ENCODE assay signal across 29 cellular contexts in genomic region chr12:19498099-19498498, GRCh38. TPM values are rescaled to one million over a fixed set of nuclear protein-coding genes. Genes with fewer than 3 reads are reported as not detected.
DNase-seq lines count a peak whose midpoint lies in the region; ATAC-seq and TF ChIP-seq lines count a peak whose summit lies in the region.
"Had no signal": no experiment of that assay in that cellular context is flagged by ENCODE, and none has a peak within 500 bp of the region (broad histone marks: within the 10 kb centered on the region; RNA-seq: fewer than 3 reads in every experiment).

No MANE protein-coding gene starts in this region.

- POLR2A ChIA-PET in activated CD8-positive, alpha-beta T cell treated with anti-CD3 and anti-CD28 coated beads for 36 hours (lab: Charles Lee), result no interaction called here
- POLR2A ChIA-PET in activated CD8-positive, alpha-beta T cell treated with anti-CD3 and anti-CD28 coated beads, Interleukin-2, amount 10 ng/mL, durations not matched to agents 7 days and 5 days (lab: Charles Lee), result no interaction called here

- TF ChIP-seq POLR2A in adrenal gland (IDR thresholded peaks at IDR 0.05), result no peak

- no peaks in the 10 kb centered on the region for H3K9me3 Mint-ChIP-seq in activated CD8-positive, alpha-beta T cell treated with anti-CD3 and anti-CD28 coated beads for 36 hours
- H3K9me3 Mint-ChIP-seq in activated CD8-positive, alpha-beta T cell treated with anti-CD3 and anti-CD28 coated beads, Interleukin-2, amount 10 ng/mL, durations not matched to agents 7 days and 5 days (ENCODE audit: insufficient read depth), result no peaks in the 10 kb centered on the region
- no peaks in the 10 kb centered on the region for H3K9me3 Mint-ChIP-seq in central memory CD8-positive, alpha-beta T cell
- no peaks in the 10 kb centered on the region for H3K9me3 Mint-ChIP-seq in nephron
- H3K9me3 Mint-ChIP-seq: activated CD4-positive, alpha-beta memory T cell treated with anti-CD3 and anti-CD28 coated beads, Interleukin-2, amount 10 ng/mL, durations not matched to agents 7 days and 5 days; activated naive CD4-positive, alpha-beta T cell treated with anti-CD3 and anti-CD28 coated beads, Interleukin-2, amount 10 ng/mL, durations not matched to agents 7 days and 5 days; memory B cell had no signal

- H3K27ac Mint-ChIP-seq in activated CD8-positive, alpha-beta T cell treated with anti-CD3 and anti-CD28 coated beads for 36 hours, result peak overlapping the region; percentile 76
- no peak overlapping the region for H3K27ac Mint-ChIP-seq in activated CD8-positive, alpha-beta T cell treated with anti-CD3 and anti-CD28 coated beads, Interleukin-2, amount 10 ng/mL, durations not matched to agents 7 days and 5 days
- peak overlapping the region; percentile 82 for H3K27ac Mint-ChIP-seq in central memory CD8-positive, alpha-beta T cell (ENCODE audit: low read depth)
- peak overlapping the region in 2 of 3 experiments; percentile 19 to 36 for H3K27ac Mint-ChIP-seq in nephron
- H3K27ac Mint-ChIP-seq: activated CD4-positive, alpha-beta memory T cell treated with anti-CD3 and anti-CD28 coated beads, Interleukin-2, amount 10 ng/mL, durations not matched to agents 7 days and 5 days; activated naive CD4-positive, alpha-beta T cell treated with anti-CD3 and anti-CD28 coated beads, Interleukin-2, amount 10 ng/mL, durations not matched to agents 7 days and 5 days; memory B cell had no signal

- H3K4me1 Mint-ChIP-seq in activated CD8-positive, alpha-beta T cell treated with anti-CD3 and anti-CD28 coated beads for 36 hours (ENCODE audit: low read depth), result peaks cover 26% of the 10 kb centered on the region
- H3K4me1 Mint-ChIP-seq in activated CD8-positive, alpha-beta T cell treated with anti-CD3 and anti-CD28 coated beads, Interleukin-2, amount 10 ng/mL, durations not matched to agents 7 days and 5 days (ENCODE audit: low read depth), result peaks cover 14% of the 10 kb centered on the region
- H3K4me1 Mint-ChIP-seq in central memory CD8-positive, alpha-beta T cell, result peaks cover 25% of the 10 kb centered on the region
- H3K4me1 Mint-ChIP-seq in nephron, result peaks cover 13% of the 10 kb centered on the region

- peaks cover 45% of the 10 kb centered on the region for H3K36me3 Mint-ChIP-seq in activated CD8-positive, alpha-beta T cell treated with anti-CD3 and anti-CD28 coated beads for 36 hours (ENCODE audit: low read depth)
- peaks cover 55% of the 10 kb centered on the region for H3K36me3 Mint-ChIP-seq in activated CD8-positive, alpha-beta T cell treated with anti-CD3 and anti-CD28 coated beads, Interleukin-2, amount 10 ng/mL, durations not matched to agents 7 days and 5 days (ENCODE audit: low read depth)
- H3K36me3 Mint-ChIP-seq in central memory CD8-positive, alpha-beta T cell (ENCODE audit: insufficient read depth), result peaks cover 57% of the 10 kb centered on the region
- peaks cover 65% of the 10 kb centered on the region for H3K36me3 Mint-ChIP-seq in nephron (ENCODE audit: low read depth)

- intact Hi-C loops in activated CD8-positive, alpha-beta T cell treated with anti-CD3 and anti-CD28 coated beads for 36 hours (cut with micrococcal nuclease), result no loop called here
- intact Hi-C loops in adrenal gland (cut with DNase I), result no loop called here

- H3K27me3 ChIP-seq in adrenal gland, result no peaks in the 10 kb centered on the region
- H3K27me3 ChIP-seq: dorsolateral prefrontal cortex, pancreas, right atrium auricular region, vagina had no signal

- TF ChIP-seq CTCF in activated CD8-positive, alpha-beta T cell treated with anti-CD3 and anti-CD28 coated beads for 36 hours (IDR thresholded peaks at IDR 0.05), result no peak
- no peak for TF ChIP-seq CTCF in nephron (IDR thresholded peaks at IDR 0.05; ENCODE audit: unreplicated experiment in 3 of 3)
- no peak for TF ChIP-seq CTCF in adrenal gland (IDR thresholded peaks at IDR 0.05)

- CTCF ChIA-PET in activated CD8-positive, alpha-beta T cell treated with anti-CD3 and anti-CD28 coated beads for 36 hours (lab: Charles Lee), result interaction anchor here (1.3 to 1.4 kb wide), 2 partner anchors 10 to 29 kb away, joined by 3 to 5 read pairs; no protein-coding TSS in a partner anchor
- CTCF ChIA-PET in activated CD8-positive, alpha-beta T cell treated with anti-CD3 and anti-CD28 coated beads, Interleukin-2, amount 10 ng/mL, durations not matched to agents 7 days and 5 days (lab: Charles Lee), result interaction anchor here (1.6 kb wide), 1 partner anchor 11 kb away, joined by 5 read pairs; no protein-coding TSS in a partner anchor

- no peaks in the 10 kb centered on the region for H3K9me3 ChIP-seq in adrenal gland (replicated peaks in 1 of 3)
- H3K9me3 ChIP-seq: A549, pancreas, right atrium auricular region, thoracic aorta, vagina had no signal

- H3K4me1 ChIP-seq in adrenal gland (replicated peaks in 1 of 2), result peaks cover 0 to 8% of the 10 kb centered on the region in 2 donors
- H3K4me1 ChIP-seq: A549, right atrium auricular region had no signal

- no peak overlapping the region for H3K27ac ChIP-seq in adrenal gland
- H3K27ac ChIP-seq: A549, epithelial cell of prostate, HL-60, pancreas, right atrium auricular region, SK-N-MC, thoracic aorta, vagina had no signal

- no peaks in the 10 kb centered on the region for H3K27me3 Mint-ChIP-seq in activated CD8-positive, alpha-beta T cell treated with anti-CD3 and anti-CD28 coated beads for 36 hours
- H3K27me3 Mint-ChIP-seq in activated CD8-positive, alpha-beta T cell treated with anti-CD3 and anti-CD28 coated beads, Interleukin-2, amount 10 ng/mL, durations not matched to agents 7 days and 5 days (ENCODE audit: low read depth), result no peaks in the 10 kb centered on the region
- H3K27me3 Mint-ChIP-seq in central memory CD8-positive, alpha-beta T cell, result no peaks in the 10 kb centered on the region
- no peaks in the 10 kb centered on the region for H3K27me3 Mint-ChIP-seq in nephron (ENCODE audit: low read depth)
- H3K27me3 Mint-ChIP-seq: activated CD4-positive, alpha-beta memory T cell treated with anti-CD3 and anti-CD28 coated beads, Interleukin-2, amount 10 ng/mL, durations not matched to agents 7 days and 5 days; activated naive CD4-positive, alpha-beta T cell treated with anti-CD3 and anti-CD28 coated beads, Interleukin-2, amount 10 ng/mL, durations not matched to agents 7 days and 5 days; memory B cell had no signal

- 30 to 40% (median 33%) methylated on average over 2 of the region's 2 CpGs for WGBS in adrenal gland, 4 donors

- H3K4me3 ChIP-seq in adrenal gland, result no peak overlapping the region
- H3K4me3 ChIP-seq: A549, dorsolateral prefrontal cortex, pancreas, right atrium auricular region, SK-N-MC, thoracic aorta, vagina had no signal

- H3K36me3 ChIP-seq in adrenal gland (replicated peaks in 1 of 2), result peaks cover 0 to 31% of the 10 kb centered on the region in 2 donors
- H3K36me3 ChIP-seq: thoracic aorta had no signal

- DNase-seq in activated CD8-positive, alpha-beta T cell treated with anti-CD3 and anti-CD28 coated beads for 36 hours, result no peak
- no peak for DNase-seq in activated CD8-positive, alpha-beta T cell treated with anti-CD3 and anti-CD28 coated beads, Interleukin-2, amount 10 ng/mL, durations not matched to agents 7 days and 5 days
- peak; percentile 29 for DNase-seq in NCI-H2227 treated with DMSO at 0.1 percent for 48 hours (lab: John Stamatoyannopoulos, UW)
- no peak for DNase-seq in central memory CD8-positive, alpha-beta T cell (ENCODE audit: low spot score in 2 of 2)
- no peak for DNase-seq in nucleus accumbens (lab: John Stamatoyannopoulos, UW)
- no peak for DNase-seq in adrenal gland
- DNase-seq: activated CD4-positive, alpha-beta memory T cell treated with anti-CD3 and anti-CD28 coated beads, Interleukin-2, amount 10 ng/mL, durations not matched to agents 7 days and 5 days; activated naive CD4-positive, alpha-beta T cell treated with anti-CD3 and anti-CD28 coated beads, Interleukin-2, amount 10 ng/mL, durations not matched to agents 7 days and 5 days; activated T-cell treated with anti-CD3 and anti-CD28 coated beads, Interleukin-2, amount 50 U/mL, for 48 hours; DMS79 treated with DMSO at 0.1 percent for 48 hours; dorsolateral prefrontal cortex; H7; Kasumi-1; MV-4-11; NCI-H1694; NCI-H2171; NCI-H526 treated with DMSO at 0.1 percent for 48 hours; pancreas; T1000 had no signal

- peak overlapping the region; percentile 27 for H3K4me3 Mint-ChIP-seq in activated CD8-positive, alpha-beta T cell treated with anti-CD3 and anti-CD28 coated beads for 36 hours
- no peak overlapping the region for H3K4me3 Mint-ChIP-seq in activated CD8-positive, alpha-beta T cell treated with anti-CD3 and anti-CD28 coated beads, Interleukin-2, amount 10 ng/mL, durations not matched to agents 7 days and 5 days
- no peak overlapping the region for H3K4me3 Mint-ChIP-seq in central memory CD8-positive, alpha-beta T cell
- no peak overlapping the region for H3K4me3 Mint-ChIP-seq in nephron
- H3K4me3 Mint-ChIP-seq: activated CD4-positive, alpha-beta memory T cell treated with anti-CD3 and anti-CD28 coated beads, Interleukin-2, amount 10 ng/mL, durations not matched to agents 7 days and 5 days; activated naive CD4-positive, alpha-beta T cell treated with anti-CD3 and anti-CD28 coated beads, Interleukin-2, amount 10 ng/mL, durations not matched to agents 7 days and 5 days; memory B cell had no signal

- peak; percentile 53 for ATAC-seq in activated CD8-positive, alpha-beta T cell treated with anti-CD3 and anti-CD28 coated beads for 36 hours
- ATAC-seq in activated CD8-positive, alpha-beta T cell treated with anti-CD3 and anti-CD28 coated beads, Interleukin-2, amount 10 ng/mL, durations not matched to agents 7 days and 5 days, result no peak
- no peak for ATAC-seq in central memory CD8-positive, alpha-beta T cell (replicated peaks; ENCODE audit: extremely low read depth, poor library complexity, severe bottlenecking)
- ATAC-seq in HG03342 (IDR thresholded peaks at IDR 0.05; ENCODE audit: unreplicated experiment), result no peak
- ATAC-seq: A549 had no signal

RNA-seq across cellular contexts. Expression of gene AEBP2, which starts 58.8 kb away (rescaled TPM):
- total RNA-seq in activated CD8-positive, alpha-beta T cell treated with anti-CD3 and anti-CD28 coated beads for 36 hours, result 10 to 100 TPM; 59.6 to 63.3 TPM
- total RNA-seq in activated CD8-positive, alpha-beta T cell treated with anti-CD3 and anti-CD28 coated beads, Interleukin-2, amount 10 ng/mL, durations not matched to agents 7 days and 5 days, result 10 to 100 TPM; 57.3 to 57.4 TPM
- total RNA-seq in adrenal gland, result 10 to 100 TPM; 22.6 to 83.1 (median 47.4) TPM
- polyA plus RNA-seq in adrenal gland, result 10 to 100 TPM; 15.7 to 32.9 (median 20.8) TPM
